ENCODE assay signal across 2 cellular contexts in genomic region chr4:3340703-3341088, GRCh38.
TF ChIP-seq lines count a peak whose summit lies in the region.

No MANE protein-coding gene starts in this region.

TF ChIP-seq in K562, 482 proteins besides CTCF, POLR2A, EP300 and RAD21:
- TF ChIP-seq CREBBP (IDR thresholded peaks at IDR 0.05; ENCODE audit: low read depth, low read length) (no peak), SP1 (CRISPR knock-in tag; IDR thresholded peaks at IDR 0.05) (no peak), ETV1 (tag; conservative IDR thresholded peaks at IDR 0.05; ENCODE audit: low read depth) (no peak), CEBPZ (IDR thresholded peaks at IDR 0.05; ENCODE audit: borderline replicate concordance, low read depth, low read length) (no peak)
TF ChIP-seq in K562: peak in this region for 0.

TF ChIP-seq in HepG2, 621 proteins besides CTCF, POLR2A, EP300 and RAD21 (continues in another document):
- no peak for TF ChIP-seq ZNF552 (CRISPR knock-in tag; IDR thresholded peaks at IDR 0.05; ENCODE audit: borderline replicate concordance)
- TF ChIP-seq ATRX (CRISPR knock-in tag; IDR thresholded peaks at IDR 0.05; ENCODE audit: borderline replicate concordance): no peak
- no peak for TF ChIP-seq ZNF550 (CRISPR knock-in tag; IDR thresholded peaks at IDR 0.05; ENCODE audit: borderline replicate concordance)
- no peak for TF ChIP-seq CBX2 (IDR thresholded peaks at IDR 0.05; ENCODE audit: low read depth, low read length)
- no peak for TF ChIP-seq CBX2 (CRISPR knock-in tag; IDR thresholded peaks at IDR 0.05; ENCODE audit: low read depth)
- TF ChIP-seq ZSCAN9 (CRISPR knock-in tag; IDR thresholded peaks at IDR 0.05; ENCODE audit: borderline replicate concordance): no peak
- no peak for TF ChIP-seq RARG (CRISPR knock-in tag; IDR thresholded peaks at IDR 0.05; ENCODE audit: low read depth)
- no peak for TF ChIP-seq BRF2 (CRISPR knock-in tag; IDR thresholded peaks at IDR 0.05)
- no peak for TF ChIP-seq REPIN1 (CRISPR knock-in tag; IDR thresholded peaks at IDR 0.05; ENCODE audit: borderline replicate concordance, low read depth)
- no peak for TF ChIP-seq ZFP62 (CRISPR knock-in tag; IDR thresholded peaks at IDR 0.05)
- no peak for TF ChIP-seq NFE2 (CRISPR knock-in tag; IDR thresholded peaks at IDR 0.05)
- TF ChIP-seq ZHX2 (IDR thresholded peaks at IDR 0.05; ENCODE audit: low read depth): no peak
- TF ChIP-seq ZHX2 (CRISPR knock-in tag; IDR thresholded peaks at IDR 0.05; ENCODE audit: borderline replicate concordance): no peak
- TF ChIP-seq POLR2AphosphoS2 (IDR thresholded peaks at IDR 0.05; ENCODE audit: low read depth, low read length): no peak
- TF ChIP-seq HIVEP1 (CRISPR knock-in tag; IDR thresholded peaks at IDR 0.05): no peak
- no peak for TF ChIP-seq ZNF773 (CRISPR knock-in tag; IDR thresholded peaks at IDR 0.05; ENCODE audit: borderline replicate concordance)
- TF ChIP-seq ZNF549 (CRISPR knock-in tag; IDR thresholded peaks at IDR 0.05): no peak
- TF ChIP-seq ARID5B (CRISPR knock-in tag; IDR thresholded peaks at IDR 0.05): no peak
- no peak for TF ChIP-seq NBN (conservative IDR thresholded peaks at IDR 0.05)
- no peak for TF ChIP-seq ATF4 (CRISPR knock-in tag; IDR thresholded peaks at IDR 0.05)
- no peak for TF ChIP-seq MAFK (conservative IDR thresholded peaks at IDR 0.05 in 1 of 2, IDR thresholded peaks at IDR 0.05 in 1 of 2; ENCODE audit: low read length in 2 of 2)
- peak; percentile 27 for TF ChIP-seq STAG1 (CRISPR knock-in tag; IDR thresholded peaks at IDR 0.05)
- no peak for TF ChIP-seq TMF1 (CRISPR knock-in tag; IDR thresholded peaks at IDR 0.05; ENCODE audit: low read depth)
- TF ChIP-seq ZNF687 (CRISPR knock-in tag; IDR thresholded peaks at IDR 0.05): peak; percentile 53
- no peak for TF ChIP-seq ZNF350 (CRISPR knock-in tag; IDR thresholded peaks at IDR 0.05; ENCODE audit: borderline replicate concordance, low read depth)
- no peak for TF ChIP-seq PRDM4 (CRISPR knock-in tag; IDR thresholded peaks at IDR 0.05; ENCODE audit: borderline replicate concordance)
- no peak for TF ChIP-seq HBP1 (CRISPR knock-in tag; IDR thresholded peaks at IDR 0.05; ENCODE audit: low read depth)
- no peak for TF ChIP-seq GPBP1L1 (CRISPR knock-in tag; IDR thresholded peaks at IDR 0.05)
- peak; percentile 33; the same call in 1 of the 2 replicates for TF ChIP-seq ZFX (CRISPR knock-in tag; IDR thresholded peaks at IDR 0.05; ENCODE audit: low read depth)
- no peak for TF ChIP-seq ZNF225 (CRISPR knock-in tag; IDR thresholded peaks at IDR 0.05)
- no peak for TF ChIP-seq ZC3H4 (CRISPR knock-in tag; IDR thresholded peaks at IDR 0.05; ENCODE audit: borderline replicate concordance)
- TF ChIP-seq HOXA3 (CRISPR knock-in tag; IDR thresholded peaks at IDR 0.05): no peak
- no peak for TF ChIP-seq RELA (CRISPR knock-in tag; IDR thresholded peaks at IDR 0.05)
- no peak for TF ChIP-seq ATF1 (CRISPR knock-in tag; IDR thresholded peaks at IDR 0.05)
